In genomic region chrX:134236690-134237362, GRCh38 we compare ENCODE assay signal across 10 cellular contexts. TPM values are rescaled to one million over a fixed set of nuclear protein-coding genes. Genes with fewer than 3 reads are reported as not detected.
DNase-seq lines count a peak whose midpoint lies in the region; ATAC-seq and TF ChIP-seq lines count a peak whose summit lies in the region.
"Had no signal": no experiment of that assay in that cellular context is flagged by ENCODE, and none has a peak within 500 bp of the region (broad histone marks: within the 10 kb centered on the region; RNA-seq: fewer than 3 reads in every experiment).

TSS of gene CCDC160 (plus strand) at chrX:134237182. CDS start at chrX:134244801, 7,619 bp downstream.

- WGBS in spleen, 5 donors: 3 to 78% (median 25%) methylated on average over 3 to 51 of the region's 51 CpGs

- H3K36me3 Mint-ChIP-seq in brain: no peaks in the 10 kb centered on the region

- no peaks in the 10 kb centered on the region for H3K9me3 ChIP-seq in spleen

- no peak for ATAC-seq in HG03095 (IDR thresholded peaks at IDR 0.05; ENCODE audit: unreplicated experiment)

- H3K4me3 Mint-ChIP-seq in brain: peak within 1 kb of the TSS; percentile 72 to 92 (median 78)

- intact Hi-C loops in spleen (cut with DNase I; ENCODE audit: low total_unique reads): no loop called here

- no peak within 1 kb of the TSS for H3K27ac ChIP-seq in spleen
- H3K27ac ChIP-seq: BLaER1 treated with 17β-estradiol and CSF1 and Interleukin-3, amounts not matched to agents 10 nM and 100 nM had no signal

- no peak for TF ChIP-seq POLR2A in spleen (IDR thresholded peaks at IDR 0.05)

- H3K4me1 Mint-ChIP-seq in brain: peaks cover 30% of the 10 kb centered on the region

- peaks cover 0 to 38% (median 13%) of the 10 kb centered on the region in 7 donors for H3K27me3 ChIP-seq in spleen (replicated peaks in 1 of 7)

- DNase-seq in NCI-H1436 (lab: John Stamatoyannopoulos, UW) (peak; percentile 2), NCI-H1436 treated with DMSO at 0.1 percent for 48 hours (lab: John Stamatoyannopoulos, UW) (no peak), HuH-7 (ENCODE audit: low spot score) (peak; percentile 50), islet precursor cell (peak; percentile 82), spleen (peak; percentile 81), NOMO-1 treated with DMSO at 0.1 percent for 48 hours (lab: John Stamatoyannopoulos, UW; ENCODE audit: unreplicated experiment) (no peak)

- peaks cover 0 to 7% (median 0%) of the 10 kb centered on the region in 5 experiments for H3K9me3 Mint-ChIP-seq in brain

- H3K27me3 Mint-ChIP-seq in brain: peaks cover 3% of the 10 kb centered on the region

- H3K4me1 ChIP-seq in spleen: peaks cover 0 to 9% (median 0%) of the 10 kb centered on the region in 6 donors
- H3K4me1 ChIP-seq: BLaER1 treated with 17β-estradiol and CSF1 and Interleukin-3, amounts not matched to agents 10 nM and 100 nM had no signal

- peak within 1 kb of the TSS in 3 of 5 experiments; percentile 38 to 90 (median 74) for H3K27ac Mint-ChIP-seq in brain

- TF ChIP-seq CTCF in brain (conservative IDR thresholded peaks at IDR 0.05) (no peak), spleen (IDR thresholded peaks at IDR 0.05 in 8 of 11, conservative IDR thresholded peaks at IDR 0.05 in 3 of 11) (no peak)

- H3K36me3 ChIP-seq in spleen: no peaks in the 10 kb centered on the region
- H3K36me3 ChIP-seq: BLaER1 treated with 17β-estradiol and CSF1 and Interleukin-3, amounts not matched to agents 10 nM and 100 nM had no signal

- H3K4me3 ChIP-seq in spleen: peak within 1 kb of the TSS; percentile 9 to 67 (median 38)

RNA-seq across cellular contexts. Expression of gene CCDC160, which starts in this region (rescaled TPM):
- 0.49 TPM for polyA plus RNA-seq in brain (ENCODE audit: insufficient read depth, low read depth, low replicate concordance)
- total RNA-seq in spleen: under 1 TPM in 1 of 7 donors, not detected in 6; 0.69 TPM
- under 1 TPM; 0.15 to 0.46 (median 0.29) TPM for polyA plus RNA-seq in spleen
- total RNA-seq: activated CD8-positive, alpha-beta memory T cell treated with anti-CD3 and anti-CD28 coated beads for 36 hours had no signal

Comparison
In these comparisons a context has a peak if more than half of its experiments do, and no peak if none do; other contexts are left out.
1. DNase-seq: peak in NCI-H1436 (single experiment), HuH-7 (single experiment) and islet precursor cell (single experiment); none in NCI-H1436 treated with DMSO at 0.1 percent for 48 hours (single experiment) and NOMO-1 treated with DMSO at 0.1 percent for 48 hours (single experiment).
2. Peak in DNase-seq and H3K4me3 ChIP-seq in spleen; RNA of the gene not detected or under 1 TPM.